8 cellular contexts compared by ENCODE assay signal in genomic region chr5:67350600-67351315, GRCh38.
DNase-seq lines count a peak whose midpoint lies in the region; ATAC-seq lines count a peak whose summit lies in the region.

No MANE protein-coding gene starts in this region.

- DNase-seq in activated effector memory CD4-positive, alpha-beta T cell treated with Interleukin-2 at 50 U/mL for 16 hours, result peak; percentile 5
- DNase-seq in activated effector memory CD4-positive, alpha-beta T cell treated with anti-CD3 and anti-CD28 coated beads, Interleukin-2, amount 50 U/mL, for 16 hours, result no peak
- DNase-seq in NCI-H526 treated with DMSO at 0.1 percent for 48 hours (lab: John Stamatoyannopoulos, UW) (peak; percentile 71), NCI-H2196 (lab: John Stamatoyannopoulos, UW; ENCODE audit: unreplicated experiment) (no peak)
- peak; percentile 24 for DNase-seq in central memory CD4-positive, alpha-beta T cell
- DNase-seq in stimulated activated naive CD8-positive, alpha-beta T cell treated with anti-CD3 and anti-CD28 coated beads, Interleukin-15, Interleukin-2, amounts not matched to agents 100 U/mL and 50 U/mL, for 24 hours, result no peak
- DNase-seq in activated CD8-positive, alpha-beta memory T cell treated with anti-CD3 and anti-CD28 coated beads for 24 hours, result no peak

- peak; percentile 28 for ATAC-seq in stimulated activated naive CD8-positive, alpha-beta T cell treated with anti-CD3 and anti-CD28 coated beads, Interleukin-15, Interleukin-2, amounts not matched to agents 100 U/mL and 50 U/mL, for 24 hours
- ATAC-seq in HG02973 (IDR thresholded peaks at IDR 0.05; ENCODE audit: unreplicated experiment), result no peak

Comparison
In these comparisons a context has a peak if more than half of its experiments do, and no peak if none do; other contexts are left out.
1. DNase-seq: peak in activated effector memory CD4-positive, alpha-beta T cell treated with Interleukin-2 at 50 U/mL for 16 hours (single experiment), NCI-H526 treated with DMSO at 0.1 percent for 48 hours (single experiment) and central memory CD4-positive, alpha-beta T cell (single experiment); none in activated effector memory CD4-positive, alpha-beta T cell treated with anti-CD3 and anti-CD28 coated beads, Interleukin-2, amount 50 U/mL, for 16 hours (single experiment), stimulated activated naive CD8-positive, alpha-beta T cell treated with anti-CD3 and anti-CD28 coated beads, Interleukin-15, Interleukin-2, amounts not matched to agents 100 U/mL and 50 U/mL, for 24 hours (single experiment), NCI-H2196 (single experiment) and activated CD8-positive, alpha-beta memory T cell treated with anti-CD3 and anti-CD28 coated beads for 24 hours (single experiment).